Comparison of ENCODE assay signal across 1 cellular context in the genomic region with DNA sequence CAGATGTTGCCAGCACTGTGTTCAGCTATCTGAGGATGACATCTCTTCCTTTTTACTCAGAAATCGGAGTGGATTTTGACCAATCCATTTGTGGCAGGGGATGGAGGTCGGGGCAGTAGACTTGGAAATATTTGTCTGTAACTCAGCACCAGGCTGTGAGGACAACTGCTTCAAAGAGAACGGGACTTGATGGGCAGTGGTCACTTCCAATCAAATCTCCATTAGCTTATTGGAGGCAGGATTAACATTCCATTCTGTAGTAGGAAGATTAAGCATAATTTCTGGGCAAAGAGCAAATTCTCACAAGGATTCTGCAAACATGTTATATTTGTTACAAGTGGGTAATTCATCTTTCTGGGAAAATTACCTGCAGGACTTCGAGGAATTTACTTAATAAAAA.
TF ChIP-seq lines count a peak whose summit lies in the region.

No MANE protein-coding gene starts in this region.

TF ChIP-seq in K562, 482 proteins besides CTCF, POLR2A, EP300 and RAD21:
- no peak for TF ChIP-seq WHSC1 (IDR thresholded peaks at IDR 0.05; ENCODE audit: low read length)
- TF ChIP-seq, protein P1, sequence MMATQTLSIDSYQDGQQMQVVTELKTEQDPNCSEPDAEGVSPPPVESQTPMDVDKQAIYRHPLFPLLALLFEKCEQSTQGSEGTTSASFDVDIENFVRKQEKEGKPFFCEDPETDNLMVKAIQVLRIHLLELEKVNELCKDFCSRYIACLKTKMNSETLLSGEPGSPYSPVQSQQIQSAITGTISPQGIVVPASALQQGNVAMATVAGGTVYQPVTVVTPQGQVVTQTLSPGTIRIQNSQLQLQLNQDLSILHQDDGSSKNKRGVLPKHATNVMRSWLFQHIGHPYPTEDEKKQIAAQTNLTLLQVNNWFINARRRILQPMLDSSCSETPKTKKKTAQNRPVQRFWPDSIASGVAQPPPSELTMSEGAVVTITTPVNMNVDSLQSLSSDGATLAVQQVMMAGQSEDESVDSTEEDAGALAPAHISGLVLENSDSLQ (IDR thresholded peaks at IDR 0.05): peak; percentile 89
- no peak for TF ChIP-seq NEUROD1 (IDR thresholded peaks at IDR 0.05; ENCODE audit: borderline replicate concordance, low read depth, low read length, partially characterized antibody)
- TF ChIP-seq, protein P2, sequence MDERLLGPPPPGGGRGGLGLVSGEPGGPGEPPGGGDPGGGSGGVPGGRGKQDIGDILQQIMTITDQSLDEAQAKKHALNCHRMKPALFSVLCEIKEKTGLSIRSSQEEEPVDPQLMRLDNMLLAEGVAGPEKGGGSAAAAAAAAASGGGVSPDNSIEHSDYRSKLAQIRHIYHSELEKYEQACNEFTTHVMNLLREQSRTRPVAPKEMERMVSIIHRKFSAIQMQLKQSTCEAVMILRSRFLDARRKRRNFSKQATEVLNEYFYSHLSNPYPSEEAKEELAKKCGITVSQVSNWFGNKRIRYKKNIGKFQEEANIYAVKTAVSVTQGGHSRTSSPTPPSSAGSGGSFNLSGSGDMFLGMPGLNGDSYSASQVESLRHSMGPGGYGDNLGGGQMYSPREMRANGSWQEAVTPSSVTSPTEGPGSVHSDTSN (CRISPR knock-in tag; IDR thresholded peaks at IDR 0.05; ENCODE audit: low read depth): no peak
- TF ChIP-seq, protein P2 (tag; conservative IDR thresholded peaks at IDR 0.05; ENCODE audit: low read depth): peak; percentile 32
TF ChIP-seq in K562: peak in this region for 2.
